In the genomic region with DNA sequence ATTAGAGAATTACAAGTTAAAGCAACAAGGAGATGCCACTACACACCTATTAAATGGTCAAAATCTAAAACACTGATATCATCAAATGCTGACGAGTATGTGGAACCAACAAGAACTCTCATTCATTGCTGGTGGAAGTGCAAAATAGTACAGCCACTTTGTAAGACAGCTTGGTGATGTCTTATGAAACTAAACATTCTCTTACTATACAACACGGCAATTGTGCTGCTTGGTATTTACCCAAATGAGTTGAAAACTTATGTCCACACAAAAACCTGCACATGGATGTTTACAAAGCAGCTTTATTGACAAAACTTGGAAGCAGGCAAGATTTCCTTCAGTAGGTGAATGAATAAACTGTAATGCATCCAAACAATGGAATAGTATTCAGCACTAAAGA, we compare ENCODE assay signal across 18 cellular contexts.
"Had no signal": no experiment of that assay in that cellular context is flagged by ENCODE, and none has a peak within 500 bp of the region (broad histone marks: within the 10 kb centered on the region; RNA-seq: fewer than 3 reads in every experiment).

No MANE protein-coding gene starts in this region.

- DNase-seq: activated CD4-positive, CD25-positive, alpha-beta regulatory T cell; activated CD8-positive, alpha-beta memory T cell treated with anti-CD3 and anti-CD28 coated beads for 24 hours; activated CD8-positive, alpha-beta memory T cell treated with anti-CD3 and anti-CD28 coated beads, Interleukin-2, amount 50 U/mL, for 48 hours; activated gamma-delta T cell treated with Interleukin-2 at 50 U/mL for 16 hours; body of pancreas; caudate nucleus; dorsolateral prefrontal cortex; glutamatergic neuron; hypothalamus; lower lobe of right lung; stimulated activated CD4-positive, alpha-beta T cell treated with anti-CD3 and anti-CD28 coated beads, Interleukin-12 subunit alpha, Interleukin-12 subunit beta, amount 100 ng/mL, for 4 hours; stimulated activated CD4-positive, alpha-beta T cell treated with anti-CD3 and anti-CD28 coated beads, Interleukin-1b, Interleukin-23, amount 100 ng/mL, for 48 hours; stimulated activated CD8-positive, alpha-beta memory T cell treated with anti-CD3 and anti-CD28 coated beads, Interleukin-4, amount 100 ng/mL, for 48 hours; stimulated activated naive CD4-positive, alpha-beta T cell treated with Interleukin-2 at 50 U/mL for 16 hours; T-helper 9 cell; trophoblast cell had no signal

- H3K4me3 ChIP-seq: body of pancreas, dorsolateral prefrontal cortex, lower lobe of right lung, vagina had no signal

- ATAC-seq: body of pancreas, lower lobe of right lung had no signal

- H3K27ac Mint-ChIP-seq: progenitor cell of endocrine pancreas had no signal

- H3K27me3 Mint-ChIP-seq: progenitor cell of endocrine pancreas had no signal
